In the genomic region with DNA sequence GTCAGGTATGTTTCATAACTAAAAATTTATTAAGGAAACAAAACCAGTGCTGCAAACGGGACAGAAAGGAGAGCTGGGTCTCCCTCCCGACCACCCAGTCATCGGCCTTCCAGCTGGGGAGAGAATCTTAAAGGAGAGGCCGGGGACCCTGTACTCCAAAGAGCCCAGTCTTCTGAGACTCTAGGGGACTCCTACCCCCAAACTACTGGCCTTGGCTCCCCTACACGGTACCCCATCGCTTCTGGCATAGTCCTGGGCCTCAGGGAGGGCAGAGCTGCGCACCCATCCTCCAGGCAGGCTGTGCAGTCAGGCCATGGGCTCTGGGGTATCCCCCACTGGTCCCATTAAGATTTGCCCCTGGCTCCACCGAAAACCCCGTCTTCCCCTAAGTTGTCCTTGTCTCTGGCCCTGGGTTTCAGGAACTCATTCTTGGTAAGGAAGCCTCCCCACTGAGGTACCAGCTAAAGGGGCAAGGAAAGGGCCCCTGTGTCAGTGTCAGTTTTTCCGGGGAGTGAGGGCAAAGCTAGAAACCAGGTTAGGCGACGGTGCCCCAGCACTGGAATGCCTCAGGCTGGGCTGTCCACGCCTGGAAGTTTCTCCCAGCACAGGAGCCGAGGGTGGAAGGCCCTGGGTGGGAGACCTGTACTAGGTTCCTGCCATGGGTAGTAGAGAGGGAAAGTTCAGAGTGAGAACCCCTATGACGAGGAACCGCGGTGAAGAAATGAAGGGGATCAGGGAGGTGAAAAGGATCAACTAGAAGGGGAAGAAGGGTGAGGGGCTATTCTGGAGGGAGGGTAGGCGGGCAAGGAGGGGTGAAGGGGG, we compare ENCODE assay signal across 14 cellular contexts. TPM values are rescaled to one million over a fixed set of nuclear protein-coding genes. Genes with fewer than 3 reads are reported as not detected.
A peak's percentile ranks its signal among the peaks of the same experiment; 100 is the strongest.
DNase-seq lines count a peak whose midpoint lies in the region; ATAC-seq, FAIRE-seq and TF ChIP-seq lines count a peak whose summit lies in the region.
"Had no signal": no experiment of that assay in that cellular context is flagged by ENCODE, and none has a peak within 500 bp of the region (broad histone marks: within the 10 kb centered on the region; RNA-seq: fewer than 3 reads in every experiment).

No MANE protein-coding gene starts in this region.

- no peak for TF ChIP-seq POLR2A in breast epithelium (IDR thresholded peaks at IDR 0.05)
- no peak for TF ChIP-seq POLR2A in upper lobe of left lung (IDR thresholded peaks at IDR 0.05)

- H3K27ac Mint-ChIP-seq in MCF 10A (ENCODE audit: low read depth, unreplicated experiment) (no peak overlapping the region), chondrocyte (ENCODE audit: unreplicated experiment) (peak overlapping the region; percentile 36), glutamatergic neuron (ENCODE audit: unreplicated experiment) (no peak overlapping the region)

- POLR2A ChIA-PET in MCF 10A (lab: Yijun Ruan, JAX): no interaction called here

- H3K36me3 Mint-ChIP-seq in MCF 10A (ENCODE audit: insufficient read depth, unreplicated experiment) (no peaks in the 10 kb centered on the region), chondrocyte (ENCODE audit: low read depth) (peaks cover 9% of the 10 kb centered on the region), glutamatergic neuron (ENCODE audit: unreplicated experiment) (no peaks in the 10 kb centered on the region)

- no peak for TF ChIP-seq CTCF in breast epithelium (IDR thresholded peaks at IDR 0.05)
- TF ChIP-seq CTCF in MCF 10A (IDR thresholded peaks at IDR 0.05; ENCODE audit: unreplicated experiment): no peak
- TF ChIP-seq CTCF in chondrocyte (IDR thresholded peaks at IDR 0.05): no peak
- no peak for TF ChIP-seq CTCF in upper lobe of left lung (IDR thresholded peaks at IDR 0.05)
- no peak for TF ChIP-seq CTCF in glutamatergic neuron (IDR thresholded peaks at IDR 0.05; ENCODE audit: partially characterized antibody, unreplicated experiment)

- H3K9me3 Mint-ChIP-seq in MCF 10A (ENCODE audit: unreplicated experiment) (no peaks in the 10 kb centered on the region), chondrocyte (ENCODE audit: low read depth) (no peaks in the 10 kb centered on the region), glutamatergic neuron (ENCODE audit: unreplicated experiment) (peaks cover 5% of the 10 kb centered on the region)

- intact Hi-C loops in breast epithelium (cut with DNase I; ENCODE audit: low total_unique reads) (loop anchor here (5.0 kb wide), 1 partner anchor 182 kb away; no protein-coding TSS in a partner anchor), MCF 10A (cut with micrococcal nuclease) (no loop called here)

- WGBS in upper lobe of left lung, 2 donors: 84 to 85% methylated on average over 14 to 18 of the region's 18 CpGs

- H3K4me1 Mint-ChIP-seq in MCF 10A (ENCODE audit: insufficient read depth, unreplicated experiment) (no peaks in the 10 kb centered on the region), chondrocyte (ENCODE audit: low read depth) (peaks cover 41% of the 10 kb centered on the region), glutamatergic neuron (ENCODE audit: low read depth, unreplicated experiment) (peaks cover 12% of the 10 kb centered on the region)

- TF ChIP-seq EP300 in upper lobe of left lung (IDR thresholded peaks at IDR 0.05): no peak

- BruUV-seq in MCF 10A (replicated peaks; lab: Mats Ljungman, UMichigan): no TSS peak

- H3K4me3 ChIP-seq in breast epithelium: peak overlapping the region in 2 of 3 donors; percentile 0 to 70
- H3K4me3 ChIP-seq in muscle layer of duodenum (ENCODE audit: low read depth in 1 of 2, low read length in 2 of 2): peak overlapping the region; percentile 37 to 68
- H3K4me3 ChIP-seq in upper lobe of left lung: peak overlapping the region in 1 of 4 donors; percentile 76

- no peak for FAIRE-seq in RCC 7860 (lab: Jason Lieb, UNC)

- H3K27ac ChIP-seq in breast epithelium (peak overlapping the region; percentile 74 to 89), muscle layer of duodenum (ENCODE audit: low read length) (peak overlapping the region; percentile 56), upper lobe of left lung (peak overlapping the region; percentile 80 to 93 (median 88))

- H3K36me3 ChIP-seq in breast epithelium (no peaks in the 10 kb centered on the region), muscle layer of duodenum (ENCODE audit: control insufficient read depth in 1 of 2, insufficient read depth in 2 of 2, low read length in 2 of 2) (peaks cover 10 to 25% of the 10 kb centered on the region in 2 donors), upper lobe of left lung (peaks cover 0 to 33% (median 17%) of the 10 kb centered on the region in 4 donors)
- H3K36me3 ChIP-seq: BE2C had no signal

- H3K27me3 Mint-ChIP-seq in MCF 10A (ENCODE audit: insufficient read depth, unreplicated experiment) (no peaks in the 10 kb centered on the region), chondrocyte (ENCODE audit: low read depth) (no peaks in the 10 kb centered on the region), glutamatergic neuron (ENCODE audit: unreplicated experiment) (peaks cover 11% of the 10 kb centered on the region)

- H3K4me1 ChIP-seq in breast epithelium (peaks cover 0 to 2% of the 10 kb centered on the region in 2 donors), muscle layer of duodenum (ENCODE audit: control insufficient read depth in 1 of 2, insufficient read depth in 2 of 2, low read length in 2 of 2) (peaks cover 19 to 75% of the 10 kb centered on the region in 2 donors), upper lobe of left lung (peaks cover 57 to 80% (median 62%) of the 10 kb centered on the region in 4 donors)
- H3K4me1 ChIP-seq: BE2C had no signal

- H3K27me3 ChIP-seq in breast epithelium: no peaks in the 10 kb centered on the region
- no peaks in the 10 kb centered on the region for H3K27me3 ChIP-seq in muscle layer of duodenum (ENCODE audit: low read depth, low read length)
- H3K27me3 ChIP-seq in upper lobe of left lung: peaks cover 0 to 30% (median 11%) of the 10 kb centered on the region in 4 donors
- H3K27me3 ChIP-seq: BE2C had no signal

- H3K4me3 Mint-ChIP-seq in MCF 10A (ENCODE audit: unreplicated experiment) (no peak overlapping the region), chondrocyte (ENCODE audit: unreplicated experiment) (no peak overlapping the region), glutamatergic neuron (ENCODE audit: unreplicated experiment) (no peak overlapping the region)

- ATAC-seq in upper lobe of left lung (ENCODE audit: low FRiP score in 2 of 2) (no peak), GM18868 (IDR thresholded peaks at IDR 0.05; ENCODE audit: unreplicated experiment) (no peak)

- no peaks in the 10 kb centered on the region for H3K9me3 ChIP-seq in breast epithelium
- no peaks in the 10 kb centered on the region for H3K9me3 ChIP-seq in muscle layer of duodenum (ENCODE audit: control insufficient read depth in 1 of 2, low read length in 2 of 2)
- H3K9me3 ChIP-seq in upper lobe of left lung: no peaks in the 10 kb centered on the region
- H3K9me3 ChIP-seq: BE2C had no signal

- no peak for DNase-seq in breast epithelium (ENCODE audit: low spot score in 2 of 2)
- DNase-seq in MCF 10A (ENCODE audit: unreplicated experiment): no peak
- DNase-seq in chondrocyte (ENCODE audit: low spot score): no peak
- no peak for DNase-seq in upper lobe of left lung
- no peak for DNase-seq in RCC 7860 (ENCODE audit: low spot score)
- no peak for DNase-seq in glutamatergic neuron
- DNase-seq: activated effector memory CD4-positive, alpha-beta T cell treated with Interleukin-2 at 50 U/mL for 16 hours; BE2C; foreskin melanocyte; NCI-H748 treated with DMSO at 0.1 percent for 48 hours; stimulated activated CD4-positive, alpha-beta T cell treated with anti-CD3 and anti-CD28 coated beads, Interleukin-4, amount 100 ng/mL, for 24 hours; T1000 had no signal

- CTCF ChIA-PET in MCF 10A (lab: Yijun Ruan, JAX): interaction anchor here (0.6 to 1.1 kb wide), 5 partner anchors 66 to 451 kb away, joined by 3 to 5 read pairs (median 3); no protein-coding TSS in a partner anchor

RNA-seq across cellular contexts. Expression of a gene that starts 5.1 kb away (rescaled TPM):
- total RNA-seq in breast epithelium: 10 to 100 TPM; 12.6 to 16.4 (median 12.7) TPM
- total RNA-seq in MCF 10A (2022): 0.59 and 1.0 TPM in 2 replicates
- total RNA-seq in chondrocyte: 3.3 to 9.0 TPM (median 8.8 TPM) in 3 replicates
- 10 to 100 TPM in 5 of 6 donors, 1 to 10 TPM in 1; 8.0 to 25.5 (median 19.1) TPM for total RNA-seq in upper lobe of left lung
- total RNA-seq in glutamatergic neuron (ENCODE audit: unreplicated experiment): 2.5 TPM

RNA-seq across cellular contexts. Expression of a gene that starts 18.2 kb away (rescaled TPM):
- total RNA-seq in breast epithelium: 10 to 100 TPM; 24.3 to 35.4 (median 32.5) TPM
- total RNA-seq in MCF 10A (2022): 28.8 and 33.5 TPM in 2 replicates
- 26.6 to 30.2 TPM (median 30.1 TPM) in 3 replicates for total RNA-seq in chondrocyte
- total RNA-seq in upper lobe of left lung: 10 to 100 TPM; 20.1 to 56.1 (median 33.5) TPM
- 16.3 TPM for total RNA-seq in glutamatergic neuron (ENCODE audit: unreplicated experiment)

RNA-seq across cellular contexts. Expression of a gene that starts 30.1 kb away (rescaled TPM):
- total RNA-seq in breast epithelium: 10 to 100 TPM; 28.3 to 66.6 (median 55.7) TPM
- total RNA-seq in MCF 10A (2022): 29.7 and 45.2 TPM in 2 replicates
- 29.4 to 43.1 TPM (median 31.3 TPM) in 3 replicates for total RNA-seq in chondrocyte
- 100 to 1,000 TPM in 1 of 6 donors, 10 to 100 TPM in 5; 28.8 to 129 (median 45.1) TPM for total RNA-seq in upper lobe of left lung
- 36.4 TPM for total RNA-seq in glutamatergic neuron (ENCODE audit: unreplicated experiment)

RNA-seq across cellular contexts. Expression of a gene that starts 34.9 kb away (rescaled TPM):
- total RNA-seq in breast epithelium (10 to 100 TPM in 2 of 3 donors, 1 to 10 TPM in 1; 3.8 to 19.6 (median 14.1) TPM), MCF 10A (2022) (2.9 and 3.6 TPM in 2 replicates), chondrocyte (0.47 to 0.95 TPM (median 0.68 TPM) in 3 replicates), upper lobe of left lung (1 to 10 TPM; 5.1 to 7.3 (median 6.2) TPM), glutamatergic neuron (ENCODE audit: unreplicated experiment) (50.3 TPM)
